Comparison of ENCODE assay signal across 19 cellular contexts in genomic region chr10:42594246-42594650, GRCh38. TPM values are rescaled to one million over a fixed set of nuclear protein-coding genes. Genes with fewer than 3 reads are reported as not detected.
DNase-seq lines count a peak whose midpoint lies in the region; ATAC-seq, FAIRE-seq and TF ChIP-seq lines count a peak whose summit lies in the region.
"Had no signal": no experiment of that assay in that cellular context is flagged by ENCODE, and none has a peak within 500 bp of the region (broad histone marks: within the 10 kb centered on the region; RNA-seq: fewer than 3 reads in every experiment).

No MANE protein-coding gene starts in this region.

- no peak for TF ChIP-seq POLR2A in A549 (IDR thresholded peaks at IDR 0.05; ENCODE audit: low read length)

- CTCF ChIA-PET in A549 (lab: Yijun Ruan, JAX): no interaction called here

- WGBS in A549 (ENCODE audit: missing lambda C conversion rate): 58% methylated on average over 5 of the region's 5 CpGs

- H3K4me1 ChIP-seq in A549: no peaks in the 10 kb centered on the region

- FAIRE-seq in A549 (lab: Jason Lieb, UNC): peak; percentile 92
- FAIRE-seq: GM12878, H1 had no signal

- no peak overlapping the region for H3K27ac ChIP-seq in A549

- DNase-seq in A549 (ENCODE audit: low read depth in 1 of 2, low spot score in 1 of 2) (no peak), LHCN-M2 (ENCODE audit: low read depth) (peak; percentile 34), amniotic epithelial cell (ENCODE audit: low read depth) (peak; percentile 92), fibroblast of the aortic adventitia (ENCODE audit: low read depth) (peak; percentile 70), HT-29 (ENCODE audit: low spot score) (no peak), 8988T (no peak)
- DNase-seq in activated CD8-positive, alpha-beta memory T cell treated with anti-CD3 and anti-CD28 coated beads, Interleukin-2, amount 50 U/mL, for 4 hours: no peak
- DNase-seq in effector CD8-positive, alpha-beta T cell (lab: John Stamatoyannopoulos, UW): no peak
- DNase-seq: activated CD4-positive, CD25-positive, alpha-beta regulatory T cell treated with anti-CD3 and anti-CD28 coated beads, Interleukin-2, amount 50 U/mL, for 72 hours; activated T-cell treated with anti-CD3 and anti-CD28 coated beads, Interleukin-2, amount 50 U/mL, for 4 hours; KG1; left colon; NCI-H510A treated with DMSO at 0.1 percent for 48 hours; posterior cingulate gyrus had no signal

- TF ChIP-seq RAD21 in A549 (conservative IDR thresholded peaks at IDR 0.05 in 1 of 2, IDR thresholded peaks at IDR 0.05 in 1 of 2): no peak

- TF ChIP-seq CTCF in A549 (IDR thresholded peaks at IDR 0.05) (no peak), fibroblast of the aortic adventitia (IDR thresholded peaks at IDR 0.05; ENCODE audit: insufficient read depth, low read length) (no peak)

- POLR2A ChIA-PET in A549 (lab: Yijun Ruan, JAX): no interaction called here

- no peak for TF ChIP-seq EP300 in A549 (IDR thresholded peaks at IDR 0.05)

- peaks cover 92% of the 10 kb centered on the region for H3K9me3 ChIP-seq in A549

- ATAC-seq in A549: no peak
- ATAC-seq: activated T-cell treated with anti-CD3 and anti-CD28 coated beads, Interleukin-2, amount 50 U/mL, for 4 hours; GM12878; left colon; natural killer cell treated with Interleukin-12 subunit alpha and Interleukin-12 subunit beta and Interleukin-15 and Interleukin-18, amount 100 ng/mL, for 72 hours; Right ventricle myocardium inferior; stimulated activated effector memory CD8-positive, alpha-beta T cell treated with anti-CD3 and anti-CD28 coated beads, Interleukin-12 subunit alpha, Interleukin-12 subunit beta, amount 100 ng/mL, for 72 hours had no signal

- no peak overlapping the region for H3K4me2 ChIP-seq in A549

- no peak overlapping the region for H3K4me3 ChIP-seq in A549
- H3K4me3 ChIP-seq in fibroblast of the aortic adventitia (ENCODE audit: low read depth, low read length): no peak overlapping the region
- H3K4me3 ChIP-seq: GM12878 had no signal

TF ChIP-seq in A549, 52 proteins besides CTCF, POLR2A, EP300 and RAD21:
- TF ChIP-seq ELK1 (IDR thresholded peaks at IDR 0.05; ENCODE audit: low read depth, low read length) (no peak), PHF8 (IDR thresholded peaks at IDR 0.05; ENCODE audit: borderline replicate concordance, low read depth) (no peak), REST (IDR thresholded peaks at IDR 0.05) (no peak), PBX3 (IDR thresholded peaks at IDR 0.05) (no peak), HES2 (IDR thresholded peaks at IDR 0.05) (no peak), FOSB (CRISPR knock-in tag; IDR thresholded peaks at IDR 0.05) (no peak), SMC3 (IDR thresholded peaks at IDR 0.05) (no peak), SREBF2 (IDR thresholded peaks at IDR 0.05) (no peak)

RNA-seq across cellular contexts. Expression of gene ZNF33B, which starts 44.1 kb away (rescaled TPM):
- polyA plus RNA-seq in A549 (2011; rRNA removed) (10.1 and 12.4 TPM in 2 replicates), A549 (2017; fragmentation: RNase III; extraction: RNeasy Plus Mini Kit Qiagen cat#74134 plus additional on column Dnase treatment) (10.7 to 11.7 TPM (median 11.1 TPM) in 3 replicates)
- 2.1 and 2.3 TPM in 2 replicates for polyA plus RNA-seq in A549 (2012; cell fraction: cytosol; rRNA removed)
- 2.2 and 5.2 TPM in 2 replicates for polyA plus RNA-seq in A549 (2012; cell fraction: nucleus; rRNA removed)
- polyA minus RNA-seq in A549 (2011; rRNA and poly(A)+ RNA removed): 6.5 and 10.7 TPM in 2 replicates
- total RNA-seq in LHCN-M2 (2014; rRNA removed) (3.5 and 3.7 TPM in 2 replicates), fibroblast of the aortic adventitia (ENCODE audit: low replicate concordance) (3.0 and 5.3 TPM in 2 replicates)
- polyA plus RNA-seq in LHCN-M2 (2012): 1.2 TPM
- 5.8 and 8.3 TPM in 2 replicates for total RNA-seq in HT-29 (2014; rRNA removed; shearing (Covaris generic))

Comparison
In these comparisons a context has a peak if more than half of its experiments do, and no peak if none do; other contexts are left out.
1. DNase-seq: peak in LHCN-M2 (single experiment), amniotic epithelial cell (single experiment) and fibroblast of the aortic adventitia (single experiment); none in A549 (0 of 2), HT-29 (single experiment), activated CD8-positive, alpha-beta memory T cell treated with anti-CD3 and anti-CD28 coated beads, Interleukin-2, amount 50 U/mL, for 4 hours (single experiment), effector CD8-positive, alpha-beta T cell (single experiment) and 8988T (single experiment).